1 cellular context compared by ENCODE assay signal in genomic region chr9:37385286-37385685, GRCh38.
A peak's percentile ranks its signal among the peaks of the same experiment; 100 is the strongest.
TF ChIP-seq lines count a peak whose summit lies in the region.

No MANE protein-coding gene starts in this region.

TF ChIP-seq in HepG2, 621 proteins besides CTCF, POLR2A, EP300 and RAD21:
- TF ChIP-seq KLF13 (CRISPR knock-in tag; IDR thresholded peaks at IDR 0.05): no peak
- 0 out of 2 replicates have a peak, but pooled peaks have one; percentile 3 for TF ChIP-seq FOXO4 (CRISPR knock-in tag; conservative IDR thresholded peaks at IDR 0.05)
- TF ChIP-seq GLMP (CRISPR knock-in tag; IDR thresholded peaks at IDR 0.05; ENCODE audit: borderline replicate concordance): no peak
- TF ChIP-seq ARNT (IDR thresholded peaks at IDR 0.05): no peak
TF ChIP-seq in HepG2: peak in this region for 1.
